Comparison of ENCODE assay signal across 8 cellular contexts in genomic region chr11:108788565-108789199, GRCh38.
DNase-seq lines count a peak whose midpoint lies in the region; ATAC-seq and TF ChIP-seq lines count a peak whose summit lies in the region.

No MANE protein-coding gene starts in this region.

- BruUV-seq in OCI-LY7 (replicated peaks; lab: Mats Ljungman, UMichigan) = no TSS peak

- H3K9me2 ChIP-seq in OCI-LY7 (ENCODE audit: insufficient read depth, low read length) = no peaks in the 10 kb centered on the region

- H3K9me3 Mint-ChIP-seq in glutamatergic neuron (ENCODE audit: unreplicated experiment) = peaks cover 2% of the 10 kb centered on the region
- H3K9me3 Mint-ChIP-seq in activated T-helper 2 cell treated with anti-CD3 and anti-CD28 coated beads, Interferon-gamma antibody, Interleukin-2, Interleukin-4, amounts not matched to agents 10 μg/mL and 5 μg/mL and 100 μg/mL, durations not matched to agents 14 hours and 24 hours and 36 hours = no peaks in the 10 kb centered on the region

- no peak overlapping the region for H2AFZ ChIP-seq in OCI-LY7 (ENCODE audit: low read length)

- peak; percentile 23; the same call in 1 of the 2 replicates for TF ChIP-seq CTCF in C4-2B (conservative IDR thresholded peaks at IDR 0.05)
- TF ChIP-seq CTCF in OCI-LY7 (conservative IDR thresholded peaks at IDR 0.05; ENCODE audit: low read length) = peak; percentile 56
- peak; percentile 20 for TF ChIP-seq CTCF in glutamatergic neuron (IDR thresholded peaks at IDR 0.05; ENCODE audit: partially characterized antibody, unreplicated experiment)

- H3K4me1 ChIP-seq in OCI-LY7 (ENCODE audit: insufficient read depth, low read length, poor library complexity, severe bottlenecking) = no peaks in the 10 kb centered on the region

- no peak overlapping the region for H3K4me2 ChIP-seq in OCI-LY7 (ENCODE audit: low read length)

- H3K27me3 Mint-ChIP-seq in glutamatergic neuron (ENCODE audit: unreplicated experiment) = peaks cover 3% of the 10 kb centered on the region
- H3K27me3 Mint-ChIP-seq in activated T-helper 2 cell treated with anti-CD3 and anti-CD28 coated beads, Interferon-gamma antibody, Interleukin-2, Interleukin-4, amounts not matched to agents 10 μg/mL and 5 μg/mL and 100 μg/mL, durations not matched to agents 14 hours and 24 hours and 36 hours (ENCODE audit: low read depth) = no peaks in the 10 kb centered on the region

- no peak overlapping the region for H3K4me3 ChIP-seq in OCI-LY7 (ENCODE audit: low read depth, low read length, poor library complexity, severe bottlenecking)

- H3K4me3 Mint-ChIP-seq in glutamatergic neuron (ENCODE audit: unreplicated experiment) = no peak overlapping the region
- no peak overlapping the region for H3K4me3 Mint-ChIP-seq in activated T-helper 2 cell treated with anti-CD3 and anti-CD28 coated beads, Interferon-gamma antibody, Interleukin-2, Interleukin-4, amounts not matched to agents 10 μg/mL and 5 μg/mL and 100 μg/mL, durations not matched to agents 14 hours and 24 hours and 36 hours (ENCODE audit: low read depth)

- DNase-seq in OCI-LY7 (ENCODE audit: low spot score) = peak; percentile 6
- DNase-seq in glutamatergic neuron = no peak
- no peak for DNase-seq in activated T-helper 2 cell treated with anti-CD3 and anti-CD28 coated beads, Interferon-gamma antibody, Interleukin-2, Interleukin-4, amounts not matched to agents 10 μg/mL and 5 μg/mL and 100 μg/mL, durations not matched to agents 14 hours and 24 hours and 36 hours (ENCODE audit: low spot score)
- DNase-seq in central memory CD4-positive, alpha-beta T cell = no peak
- DNase-seq in effector CD4-positive, alpha-beta T cell = no peak

- peaks cover 8% of the 10 kb centered on the region for H3K4me1 Mint-ChIP-seq in glutamatergic neuron (ENCODE audit: low read depth, unreplicated experiment)
- peaks cover 22% of the 10 kb centered on the region for H3K4me1 Mint-ChIP-seq in activated T-helper 2 cell treated with anti-CD3 and anti-CD28 coated beads, Interferon-gamma antibody, Interleukin-2, Interleukin-4, amounts not matched to agents 10 μg/mL and 5 μg/mL and 100 μg/mL, durations not matched to agents 14 hours and 24 hours and 36 hours (ENCODE audit: low read depth)

- H3K36me3 ChIP-seq in OCI-LY7 (ENCODE audit: insufficient read depth, low read length) = no peaks in the 10 kb centered on the region

- intact Hi-C loops in OCI-LY7 (cut with micrococcal nuclease; ENCODE audit: unreplicated experiment) = no loop called here
- intact Hi-C loops in activated T-helper 2 cell treated with anti-CD3 and anti-CD28 coated beads, Interferon-gamma antibody, Interleukin-2, Interleukin-4, amounts not matched to agents 10 μg/mL and 5 μg/mL and 100 μg/mL, durations not matched to agents 14 hours and 24 hours and 36 hours (cut with micrococcal nuclease) = no loop called here

- H4K20me1 ChIP-seq in OCI-LY7 (ENCODE audit: insufficient read depth, low read length) = peaks cover 10% of the 10 kb centered on the region; the same call in 1 of the 2 replicates

- POLR2A ChIA-PET in OCI-LY7 (lab: Charles Lee) = no interaction called here

- CTCF ChIA-PET in OCI-LY7 (lab: Charles Lee; ENCODE audit: unreplicated experiment) = no interaction called here

- no peaks in the 10 kb centered on the region for H3K36me3 Mint-ChIP-seq in glutamatergic neuron (ENCODE audit: unreplicated experiment)
- peaks cover 2% of the 10 kb centered on the region for H3K36me3 Mint-ChIP-seq in activated T-helper 2 cell treated with anti-CD3 and anti-CD28 coated beads, Interferon-gamma antibody, Interleukin-2, Interleukin-4, amounts not matched to agents 10 μg/mL and 5 μg/mL and 100 μg/mL, durations not matched to agents 14 hours and 24 hours and 36 hours (ENCODE audit: low read depth)

- H3K27ac ChIP-seq in C4-2B = no peak overlapping the region
- H3K27ac ChIP-seq in OCI-LY7 (ENCODE audit: low read depth, low read length, poor library complexity, severe bottlenecking) = no peak overlapping the region

- peaks cover 11% of the 10 kb centered on the region; the same call in 1 of the 2 replicates for H3K79me2 ChIP-seq in OCI-LY7 (ENCODE audit: insufficient read depth, low read depth, low read length)

- no peak overlapping the region for H3K27ac Mint-ChIP-seq in glutamatergic neuron (ENCODE audit: unreplicated experiment)
- no peak overlapping the region for H3K27ac Mint-ChIP-seq in activated T-helper 2 cell treated with anti-CD3 and anti-CD28 coated beads, Interferon-gamma antibody, Interleukin-2, Interleukin-4, amounts not matched to agents 10 μg/mL and 5 μg/mL and 100 μg/mL, durations not matched to agents 14 hours and 24 hours and 36 hours

- ATAC-seq in GM21619 (IDR thresholded peaks at IDR 0.05; ENCODE audit: unreplicated experiment) = peak; percentile 54
- no peak for ATAC-seq in HG03280 (IDR thresholded peaks at IDR 0.05; ENCODE audit: unreplicated experiment)

- H3K9me3 ChIP-seq in OCI-LY7 (ENCODE audit: low read length) = 0 out of 2 replicates have a peak, but pooled peaks cover 4% of the 10 kb centered on the region
